In genomic region chr6:130575971-130576370, GRCh38 we compare ENCODE assay signal across 8 cellular contexts.
A peak's percentile ranks its signal among the peaks of the same experiment; 100 is the strongest.
DNase-seq lines count a peak whose midpoint lies in the region; ATAC-seq and TF ChIP-seq lines count a peak whose summit lies in the region.

No MANE protein-coding gene starts in this region.

- no peaks in the 10 kb centered on the region for H3K9me3 Mint-ChIP-seq in activated T-cell treated with anti-CD3 and anti-CD28 coated beads, Interleukin-2, amount 50 U/mL, for 24 hours

- H3K9me3 ChIP-seq in left ventricle myocardium inferior (replicated peaks) (peaks cover 15% of the 10 kb centered on the region), PC-9 (ENCODE audit: insufficient read depth, low read depth) (no peaks in the 10 kb centered on the region)

- ATAC-seq in GM19468 (IDR thresholded peaks at IDR 0.05; ENCODE audit: extremely low read depth, unreplicated experiment) (peak; percentile 96), HG03457 (IDR thresholded peaks at IDR 0.05; ENCODE audit: unreplicated experiment) (peak; percentile 100)

- intact Hi-C loops in left ventricle myocardium inferior (cut with micrococcal nuclease) (no loop called here), PC-9 (cut with micrococcal nuclease; ENCODE audit: unreplicated experiment) (no loop called here)

- CTCF ChIA-PET in PC-9 (lab: Charles Lee), result no interaction called here

- H4K20me1 ChIP-seq in PC-9 (ENCODE audit: insufficient read depth), result no peaks in the 10 kb centered on the region

- no peak for TF ChIP-seq CTCF in left ventricle myocardium inferior (IDR thresholded peaks at IDR 0.05; ENCODE audit: borderline replicate concordance)
- TF ChIP-seq CTCF in PC-9 (conservative IDR thresholded peaks at IDR 0.05), result no peak

- H3K4me1 ChIP-seq in left ventricle myocardium inferior (no peaks in the 10 kb centered on the region), PC-9 (replicated peaks; ENCODE audit: insufficient read depth) (no peaks in the 10 kb centered on the region)

- no peaks in the 10 kb centered on the region for H3K79me2 ChIP-seq in PC-9 (ENCODE audit: low read depth)

- H3K9me2 ChIP-seq in PC-9 (ENCODE audit: insufficient read depth), result no peaks in the 10 kb centered on the region; the same call in 1 of the 2 replicates

- H3K27me3 ChIP-seq in left ventricle myocardium inferior (ENCODE audit: low read depth) (no peaks in the 10 kb centered on the region), PC-9 (ENCODE audit: insufficient read depth, low read depth) (no peaks in the 10 kb centered on the region)

- H3K36me3 ChIP-seq in left ventricle myocardium inferior (no peaks in the 10 kb centered on the region), PC-9 (ENCODE audit: low read depth) (no peaks in the 10 kb centered on the region)

- H3K4me1 Mint-ChIP-seq in activated T-cell treated with anti-CD3 and anti-CD28 coated beads, Interleukin-2, amount 50 U/mL, for 24 hours (ENCODE audit: low read depth), result peaks cover 44% of the 10 kb centered on the region

- H3K27ac ChIP-seq in left ventricle myocardium inferior (replicated peaks) (no peak overlapping the region), PC-9 (no peak overlapping the region)

- BruUV-seq in PC-9 (replicated peaks; lab: Mats Ljungman, UMichigan), result no TSS peak

- no peak overlapping the region for H2AFZ ChIP-seq in PC-9

- DNase-seq in activated T-cell treated with anti-CD3 and anti-CD28 coated beads, Interleukin-2, amount 50 U/mL, for 24 hours, result peak; percentile 35
- peak; percentile 5 to 27 for DNase-seq in stimulated activated CD8-positive, alpha-beta memory T cell treated with anti-CD3 and anti-CD28 coated beads, Interleukin-2, amount 100 ng/mL, for 1 hour (ENCODE audit: low read depth in 2 of 2)
- DNase-seq in NCI-H128 (lab: John Stamatoyannopoulos, UW; ENCODE audit: unreplicated experiment) (no peak), RPMI8226 (no peak), left ventricle myocardium inferior (no peak), PC-9 (no peak)

- H3K4me2 ChIP-seq in PC-9, result no peak overlapping the region

- peak overlapping the region; percentile 56 for H3K27ac Mint-ChIP-seq in activated T-cell treated with anti-CD3 and anti-CD28 coated beads, Interleukin-2, amount 50 U/mL, for 24 hours

- no peaks in the 10 kb centered on the region for H3F3A ChIP-seq in PC-9 (ENCODE audit: insufficient read depth, low read depth)

- H3K4me3 ChIP-seq in left ventricle myocardium inferior (no peak overlapping the region), PC-9 (no peak overlapping the region)

- H3K36me3 Mint-ChIP-seq in activated T-cell treated with anti-CD3 and anti-CD28 coated beads, Interleukin-2, amount 50 U/mL, for 24 hours (ENCODE audit: low read depth), result no peaks in the 10 kb centered on the region

- POLR2A ChIA-PET in PC-9 (lab: Charles Lee; ENCODE audit: unreplicated experiment), result no interaction called here

- no peaks in the 10 kb centered on the region for H3K27me3 Mint-ChIP-seq in activated T-cell treated with anti-CD3 and anti-CD28 coated beads, Interleukin-2, amount 50 U/mL, for 24 hours

- H3K4me3 Mint-ChIP-seq in activated T-cell treated with anti-CD3 and anti-CD28 coated beads, Interleukin-2, amount 50 U/mL, for 24 hours, result peak overlapping the region; percentile 9

Comparison
In these comparisons a context has a peak if more than half of its experiments do, and no peak if none do; other contexts are left out.
1. DNase-seq: peak in activated T-cell treated with anti-CD3 and anti-CD28 coated beads, Interleukin-2, amount 50 U/mL, for 24 hours (single experiment) and stimulated activated CD8-positive, alpha-beta memory T cell treated with anti-CD3 and anti-CD28 coated beads, Interleukin-2, amount 100 ng/mL, for 1 hour (2 of 2); none in NCI-H128 (single experiment), RPMI8226 (single experiment), left ventricle myocardium inferior (single experiment) and PC-9 (0 of 2).